23 cellular contexts compared by ENCODE assay signal in the genomic region with DNA sequence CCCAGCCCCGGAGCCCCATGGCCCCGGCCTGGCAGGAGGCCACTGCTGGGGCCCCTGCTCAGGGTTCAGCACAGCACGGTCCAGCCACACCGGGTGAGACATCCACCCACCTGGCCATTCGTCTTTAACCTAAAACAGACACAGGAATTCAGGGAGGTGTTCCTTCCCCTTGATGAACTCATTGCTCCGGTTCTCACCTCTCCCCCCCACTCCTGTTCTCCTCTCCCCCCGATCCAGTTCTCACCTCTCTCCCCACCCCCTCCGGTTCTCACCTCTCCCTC.
DNase-seq lines count a peak whose midpoint lies in the region; ATAC-seq and TF ChIP-seq lines count a peak whose summit lies in the region.
"Had no signal": no experiment of that assay in that cellular context is flagged by ENCODE, and none has a peak within 500 bp of the region (broad histone marks: within the 10 kb centered on the region; RNA-seq: fewer than 3 reads in every experiment).

No MANE protein-coding gene starts in this region.

- H3K9me2 ChIP-seq in OCI-LY1 (ENCODE audit: low read depth, low read length): no peaks in the 10 kb centered on the region

- H2BK5ac ChIP-seq in mesenchymal stem cell (ENCODE audit: low read depth, low read length, poor library complexity, severe bottlenecking) (no peak overlapping the region), trophoblast cell (ENCODE audit: low read depth, low read length, poor library complexity) (peak overlapping the region; percentile 2)

- H3K27me3 ChIP-seq in BLaER1 treated with 17β-estradiol and CSF1 and Interleukin-3, amounts not matched to agents 10 nM and 100 nM: peaks cover 0 to 14% (median 0%) of the 10 kb centered on the region in 11 experiments; a peak in 2 of 22 replicates
- no peaks in the 10 kb centered on the region for H3K27me3 ChIP-seq in OCI-LY1 (ENCODE audit: insufficient read depth, low read length)
- no peaks in the 10 kb centered on the region for H3K27me3 ChIP-seq in mesenchymal stem cell (ENCODE audit: control insufficient read depth in 1 of 2, insufficient read depth in 1 of 2, low read length in 2 of 2)
- no peaks in the 10 kb centered on the region for H3K27me3 ChIP-seq in trophoblast cell (ENCODE audit: insufficient read depth, low read length)
- H3K27me3 ChIP-seq in HAP-1 (ENCODE audit: low read depth): no peaks in the 10 kb centered on the region

- no peak overlapping the region for H2BK15ac ChIP-seq in mesenchymal stem cell (ENCODE audit: low read depth, poor library complexity, severe bottlenecking)

- H3K4me2 ChIP-seq in BLaER1 treated with 17β-estradiol and CSF1 and Interleukin-3, amounts not matched to agents 10 nM and 100 nM: peak overlapping the region in 8 of 11 experiments; percentile 33 to 91 (median 72); a peak in 15 of 22 replicates
- H3K4me2 ChIP-seq in OCI-LY1 (ENCODE audit: low read length) (peak overlapping the region; percentile 68), mesenchymal stem cell (ENCODE audit: low read length, poor library complexity, severe bottlenecking) (no peak overlapping the region), trophoblast cell (ENCODE audit: low read length) (no peak overlapping the region)
- H3K4me2 ChIP-seq: A549 had no signal

- H3K79me2 ChIP-seq in OCI-LY1 (ENCODE audit: insufficient read depth, low read length) (peaks cover 30% of the 10 kb centered on the region), trophoblast cell (ENCODE audit: control insufficient read depth, insufficient read depth, low read length, poor library complexity) (peaks cover 6% of the 10 kb centered on the region)

- H3K4me3 ChIP-seq in BLaER1 treated with 17β-estradiol and CSF1 and Interleukin-3, amounts not matched to agents 10 nM and 100 nM: no peak overlapping the region
- H3K4me3 ChIP-seq in OCI-LY1 (ENCODE audit: low read depth, low read length, poor library complexity, severe bottlenecking) (peak overlapping the region; percentile 41), mesenchymal stem cell (ENCODE audit: insufficient read depth in 1 of 2, low read depth in 1 of 2, low read length in 2 of 2) (no peak overlapping the region), trophoblast cell (ENCODE audit: low read depth, low read length) (no peak overlapping the region), HAP-1 (no peak overlapping the region)
- H3K4me3 ChIP-seq: A549, GM23248, SK-N-MC had no signal

- no peak for ATAC-seq in HG03159 (IDR thresholded peaks at IDR 0.05; ENCODE audit: unreplicated experiment)
- no peak for ATAC-seq in GM21619 (IDR thresholded peaks at IDR 0.05; ENCODE audit: unreplicated experiment)
- ATAC-seq: A549, PC-3 had no signal

- H3K18ac ChIP-seq in mesenchymal stem cell (ENCODE audit: low read depth in 1 of 2, low read length in 2 of 2) (no peak overlapping the region), trophoblast cell (ENCODE audit: low read length) (peak overlapping the region; percentile 80)

- H4K12ac ChIP-seq in trophoblast cell (ENCODE audit: low read depth, low read length): no peak overlapping the region

- in situ Hi-C loops in HAP-1 (cut with MboI; ENCODE audit: low sequenced_read_pairs): no loop called here

- peaks cover 0 to 11% (median 8%) of the 10 kb centered on the region in 11 experiments; a peak in 12 of 22 replicates for H3K36me3 ChIP-seq in BLaER1 treated with 17β-estradiol and CSF1 and Interleukin-3, amounts not matched to agents 10 nM and 100 nM
- H3K36me3 ChIP-seq in OCI-LY1 (ENCODE audit: insufficient read depth, low read length): peaks cover 23% of the 10 kb centered on the region
- H3K36me3 ChIP-seq in mesenchymal stem cell (ENCODE audit: control insufficient read depth in 1 of 2, insufficient read depth in 2 of 2, low read depth in 1 of 2, low read length in 2 of 2): peaks cover 0 to 6% of the 10 kb centered on the region in 2 experiments
- H3K36me3 ChIP-seq in trophoblast cell (ENCODE audit: control insufficient read depth in 1 of 2, insufficient read depth in 2 of 2, low read length in 2 of 2): peaks cover 0 to 3% of the 10 kb centered on the region in 2 experiments
- H3K36me3 ChIP-seq in HAP-1 (replicated peaks): no peaks in the 10 kb centered on the region

- TF ChIP-seq CTCF in OCI-LY1 (IDR thresholded peaks at IDR 0.05; ENCODE audit: low read length): no peak

- H3K27ac ChIP-seq in BLaER1 treated with 17β-estradiol and CSF1 and Interleukin-3, amounts not matched to agents 10 nM and 100 nM: no peak overlapping the region
- H3K27ac ChIP-seq in OCI-LY1 (ENCODE audit: low read depth, low read length, poor library complexity, severe bottlenecking) (peak overlapping the region; percentile 100), mesenchymal stem cell (ENCODE audit: low read length, poor library complexity, severe bottlenecking) (no peak overlapping the region), trophoblast cell (ENCODE audit: low read depth, low read length) (peak overlapping the region; percentile 12)
- H3K27ac ChIP-seq: A549, GM23248, SK-N-MC had no signal

- H2AFZ ChIP-seq in OCI-LY1 (ENCODE audit: low read length): no peak overlapping the region
- H2AFZ ChIP-seq in mesenchymal stem cell (ENCODE audit: low read depth, low read length): no peak overlapping the region
- H2AFZ ChIP-seq in trophoblast cell (ENCODE audit: insufficient read depth, low read length, poor library complexity): peak overlapping the region; percentile 27
- H2AFZ ChIP-seq: GM23248 had no signal

- peaks cover 8 to 80% (median 68%) of the 10 kb centered on the region in 10 experiments; a peak in 17 of 20 replicates for H3K4me1 ChIP-seq in BLaER1 treated with 17β-estradiol and CSF1 and Interleukin-3, amounts not matched to agents 10 nM and 100 nM
- H3K4me1 ChIP-seq in OCI-LY1 (ENCODE audit: insufficient read depth, low read length, severe bottlenecking) (peaks cover 95% of the 10 kb centered on the region), mesenchymal stem cell (ENCODE audit: control insufficient read depth, insufficient read depth, low read depth, low read length) (peaks cover 41% of the 10 kb centered on the region), trophoblast cell (ENCODE audit: control insufficient read depth in 1 of 2, insufficient read depth in 2 of 2, low read length in 2 of 2) (peaks cover 31 to 45% of the 10 kb centered on the region in 2 experiments), HAP-1 (no peaks in the 10 kb centered on the region)

- H3K79me1 ChIP-seq in mesenchymal stem cell (replicated peaks; ENCODE audit: low read length, poor library complexity, severe bottlenecking) (peaks cover 38% of the 10 kb centered on the region), trophoblast cell (ENCODE audit: low read length) (peaks cover 16% of the 10 kb centered on the region)

- H4K91ac ChIP-seq in mesenchymal stem cell (ENCODE audit: low read length) (no peak overlapping the region), trophoblast cell (ENCODE audit: low read depth, low read length) (peak overlapping the region; percentile 91)

- no peak overlapping the region for H3K14ac ChIP-seq in mesenchymal stem cell (ENCODE audit: low read length in 2 of 2)
- H3K14ac ChIP-seq in trophoblast cell (ENCODE audit: low read length): peak overlapping the region; percentile 89

- no peak overlapping the region for H2BK12ac ChIP-seq in mesenchymal stem cell (ENCODE audit: low read length in 2 of 2)
- peak overlapping the region; percentile 88 for H2BK12ac ChIP-seq in trophoblast cell (ENCODE audit: low read length)

- peaks cover 8% of the 10 kb centered on the region for H3F3A ChIP-seq in OCI-LY1 (ENCODE audit: insufficient read depth, low read length)

- H2BK120ac ChIP-seq in mesenchymal stem cell (ENCODE audit: low read depth, low read length) (no peak overlapping the region), trophoblast cell (ENCODE audit: insufficient read depth, low read length, poor library complexity) (peak overlapping the region; percentile 93)

- peaks cover 0 to 63% (median 31%) of the 10 kb centered on the region in 11 experiments; a peak in 14 of 22 replicates for H4K20me1 ChIP-seq in BLaER1 treated with 17β-estradiol and CSF1 and Interleukin-3, amounts not matched to agents 10 nM and 100 nM
- H4K20me1 ChIP-seq in OCI-LY1 (ENCODE audit: insufficient read depth, low read length): no peaks in the 10 kb centered on the region

- H3K4ac ChIP-seq in mesenchymal stem cell (ENCODE audit: low read depth in 1 of 2, low read length in 2 of 2) (no peak overlapping the region), trophoblast cell (ENCODE audit: low read depth, low read length) (peak overlapping the region; percentile 50)

- H3K23ac ChIP-seq in mesenchymal stem cell (ENCODE audit: low read length in 2 of 2): no peak overlapping the region
- H3K23ac ChIP-seq in trophoblast cell (ENCODE audit: low read length): no peak overlapping the region

- peaks cover 13 to 21% (median 17%) of the 10 kb centered on the region in 11 experiments for H3K9me3 ChIP-seq in BLaER1 treated with 17β-estradiol and CSF1 and Interleukin-3, amounts not matched to agents 10 nM and 100 nM (replicated peaks in 1 of 11)
- H3K9me3 ChIP-seq in OCI-LY1 (ENCODE audit: low read length) (peaks cover 6% of the 10 kb centered on the region; the same call in 1 of the 2 replicates), mesenchymal stem cell (ENCODE audit: control insufficient read depth, low read length) (peaks cover 13% of the 10 kb centered on the region), trophoblast cell (ENCODE audit: insufficient read depth, low read depth, low read length) (peaks cover 7% of the 10 kb centered on the region), HAP-1 (no peaks in the 10 kb centered on the region)

- H2AK5ac ChIP-seq in mesenchymal stem cell (ENCODE audit: low read length, severe bottlenecking) (peak overlapping the region; percentile 41), trophoblast cell (ENCODE audit: low read length) (no peak overlapping the region)

- DNase-seq in mesenchymal stem cell (no peak), trophoblast cell (no peak), HAP-1 (ENCODE audit: low spot score in 2 of 2) (no peak)
- no peak for DNase-seq in stimulated activated naive CD4-positive, alpha-beta T cell treated with Interleukin-2 at 50 U/mL for 16 hours (lab: John Stamatoyannopoulos, UW)
- DNase-seq: CD4-positive, alpha-beta T cell; COR-L47; DND-41; GM23248; HCEC 1CT; MV-4-11; NCI-H1417; NCI-H1694 treated with DMSO at 0.1 percent for 48 hours; NCI-H2081 treated with DMSO at 0.1 percent for 48 hours; NCI-H2171 treated with DMSO at 0.1 percent for 48 hours; NCI-H526; PC-3; Right ventricle myocardium superior had no signal

- WGBS in mesenchymal stem cell: 88% methylated on average over 6 of the region's 8 CpGs
- WGBS in trophoblast cell (ENCODE audit: extremely low coverage, insufficient coverage, insufficient read length): no CpG with 5 or more reads among the region's 8 CpGs

- H3K9ac ChIP-seq in BLaER1 treated with 17β-estradiol and CSF1 and Interleukin-3, amounts not matched to agents 10 nM and 100 nM: 0 out of 22 replicates have a peak overlapping the region, but pooled peaks of 1 of the 11 experiments have one; percentile 5
- H3K9ac ChIP-seq in OCI-LY1 (ENCODE audit: low read length) (peak overlapping the region; percentile 71), mesenchymal stem cell (ENCODE audit: low read length) (no peak overlapping the region), trophoblast cell (ENCODE audit: low read length) (no peak overlapping the region)
- H3K9ac ChIP-seq: GM23248 had no signal

- H4K8ac ChIP-seq in mesenchymal stem cell (ENCODE audit: low read length): no peak overlapping the region
- H4K8ac ChIP-seq in trophoblast cell (ENCODE audit: low read depth, low read length): no peak overlapping the region

Comparison
In these comparisons a context has a peak if more than half of its experiments do, and no peak if none do; other contexts are left out.
1. H3K27ac ChIP-seq: peak in OCI-LY1 (single experiment) and trophoblast cell (single experiment); none in BLaER1 treated with 17β-estradiol and CSF1 and Interleukin-3, amounts not matched to agents 10 nM and 100 nM (0 of 11) and mesenchymal stem cell (single experiment).
2. H3K4me2 ChIP-seq: peak in BLaER1 treated with 17β-estradiol and CSF1 and Interleukin-3, amounts not matched to agents 10 nM and 100 nM (8 of 11) and OCI-LY1 (single experiment); none in mesenchymal stem cell (single experiment) and trophoblast cell (single experiment).